Comparison of ENCODE assay signal across 23 cellular contexts in genomic region chr12:3523058-3523457, GRCh38. TPM values are rescaled to one million over a fixed set of nuclear protein-coding genes. Genes with fewer than 3 reads are reported as not detected.
DNase-seq lines count a peak whose midpoint lies in the region; ATAC-seq, FAIRE-seq and TF ChIP-seq lines count a peak whose summit lies in the region.
"Had no signal": no experiment of that assay in that cellular context is flagged by ENCODE, and none has a peak within 500 bp of the region (broad histone marks: within the 10 kb centered on the region; RNA-seq: fewer than 3 reads in every experiment).

No MANE protein-coding gene starts in this region.

- no peak overlapping the region for H3K27ac ChIP-seq in C4-2B
- H3K27ac ChIP-seq: HL-60, prostate gland had no signal

- no peak for ATAC-seq in activated CD4-positive, CD25-positive, alpha-beta regulatory T cell treated with anti-CD3 and anti-CD28 coated beads, Interleukin-2, amount 50 U/mL, for 24 hours
- ATAC-seq: Right ventricle myocardium inferior had no signal

- TF ChIP-seq CTCF in C4-2B (conservative IDR thresholded peaks at IDR 0.05) (peak; percentile 40), epithelial cell of esophagus (IDR thresholded peaks at IDR 0.05; ENCODE audit: insufficient read depth, low read depth, low read length, missing control alignments) (peak; percentile 34)

- H3K4me3 ChIP-seq in epithelial cell of esophagus (ENCODE audit: low read length) = no peak overlapping the region
- H3K4me3 ChIP-seq: prostate gland had no signal

- no peak for FAIRE-seq in frontal cortex (lab: Jason Lieb, UNC)

- DNase-seq in HS-5 (ENCODE audit: low read depth) (peak; percentile 28), RPMI7951 (ENCODE audit: low read depth) (peak; percentile 56), epithelial cell of esophagus (ENCODE audit: low read depth) (peak; percentile 35), frontal cortex (ENCODE audit: low spot score in 2 of 2) (no peak), AG20443 (ENCODE audit: low spot score) (no peak), NCI-H1092 (lab: John Stamatoyannopoulos, UW) (no peak)
- DNase-seq: activated CD4-positive, alpha-beta T cell treated with anti-CD3 and anti-CD28 coated beads, Interleukin-2, amount 10 ng/mL, durations not matched to agents 24 days and 14 days; activated T-cell treated with anti-CD3 and anti-CD28 coated beads for 4 hours; Caco-2; effector CD8-positive, alpha-beta T cell; Kasumi-1; naive B cell; NCI-H2081; NCI-H82; stimulated activated naive CD4-positive, alpha-beta T cell; T-helper 9 cell had no signal

RNA-seq across cellular contexts. Expression of gene PRMT8, which starts 32.1 kb away (rescaled TPM):
- total RNA-seq in RPMI7951 (2014; rRNA removed; shearing (Covaris generic)) = not detected in 2 replicates
- total RNA-seq in frontal cortex = 4.1 TPM
- total RNA-seq: activated CD4-positive, alpha-beta T cell treated with anti-CD3 and anti-CD28 coated beads, Interleukin-2, amount 10 ng/mL, durations not matched to agents 24 days and 14 days; Caco-2; liver; Right ventricle myocardium inferior; ureter had no signal

Comparison
In these comparisons a context has a peak if more than half of its experiments do, and no peak if none do; other contexts are left out.
1. DNase-seq: peak in HS-5 (single experiment), RPMI7951 (single experiment) and epithelial cell of esophagus (single experiment); none in frontal cortex (0 of 2), AG20443 (single experiment) and NCI-H1092 (single experiment).